14 cellular contexts compared by ENCODE assay signal in genomic region chr17:53749178-53749577, GRCh38.
DNase-seq lines count a peak whose midpoint lies in the region; ATAC-seq and TF ChIP-seq lines count a peak whose summit lies in the region.
"Had no signal": no experiment of that assay in that cellular context is flagged by ENCODE, and none has a peak within 500 bp of the region (broad histone marks: within the 10 kb centered on the region; RNA-seq: fewer than 3 reads in every experiment).

No MANE protein-coding gene starts in this region.

- DNase-seq in Ammon's horn (ENCODE audit: low spot score) (peak; percentile 50), body of pancreas (peak in 3 of 4 donors; percentile 8 to 28 (median 17)), kidney tubule cell (ENCODE audit: low spot score) (peak; percentile 68), sciatic nerve (ENCODE audit: low spot score) (no peak)
- no peak for DNase-seq in activated T-cell treated with anti-CD3 and anti-CD28 coated beads, Interleukin-2, amount 50 U/mL, for 4 hours
- DNase-seq: activated CD8-positive, alpha-beta memory T cell treated with anti-CD3 and anti-CD28 coated beads, Interleukin-2, amount 50 U/mL, for 48 hours; left lung; NCI-H187 treated with DMSO at 0.1 percent for 48 hours; stimulated activated CD4-positive, alpha-beta T cell treated with anti-CD3 and anti-CD28 coated beads, Interleukin-4, amount 100 ng/mL, for 1 hour; T-helper 9 cell had no signal

- H3K36me3 Mint-ChIP-seq in activated T-cell treated with anti-CD3 and anti-CD28 coated beads, Interleukin-2, amount 50 U/mL, for 4 hours (ENCODE audit: insufficient read depth): no peaks in the 10 kb centered on the region

- H3K4me1 ChIP-seq in HUES64 (ENCODE audit: insufficient read depth, low read length) (peaks cover 24% of the 10 kb centered on the region), body of pancreas (no peaks in the 10 kb centered on the region)
- H3K4me1 ChIP-seq: left lung had no signal

- H3K4me3 ChIP-seq in HUES64 (ENCODE audit: low read length) (no peak overlapping the region), body of pancreas (no peak overlapping the region)
- H3K4me3 ChIP-seq: left lung had no signal

- no peaks in the 10 kb centered on the region for H3K4me1 Mint-ChIP-seq in activated T-cell treated with anti-CD3 and anti-CD28 coated beads, Interleukin-2, amount 50 U/mL, for 4 hours (ENCODE audit: low read depth)

- 78% methylated on average over 1 of the region's 1 CpG for WGBS in HUES64
- 14 to 45% methylated on average over 1 of the region's 1 CpG for WGBS in body of pancreas, 2 donors

- no peak for TF ChIP-seq POLR2A in body of pancreas (IDR thresholded peaks at IDR 0.05)

- no peak for TF ChIP-seq CTCF in body of pancreas (IDR thresholded peaks at IDR 0.05)

- H3K9me3 Mint-ChIP-seq in activated T-cell treated with anti-CD3 and anti-CD28 coated beads, Interleukin-2, amount 50 U/mL, for 4 hours: peaks cover 5% of the 10 kb centered on the region

- no peak for ATAC-seq in body of pancreas
- ATAC-seq in sciatic nerve: no peak
- no peak for ATAC-seq in HG02885 (IDR thresholded peaks at IDR 0.05; ENCODE audit: poor library complexity, unreplicated experiment)
- no peak for ATAC-seq in HG03045 (IDR thresholded peaks at IDR 0.05; ENCODE audit: unreplicated experiment)
- ATAC-seq in activated T-cell treated with anti-CD3 and anti-CD28 coated beads, Interleukin-2, amount 50 U/mL, for 4 hours: no peak
- ATAC-seq: left lung had no signal

- H3K27me3 Mint-ChIP-seq in activated T-cell treated with anti-CD3 and anti-CD28 coated beads, Interleukin-2, amount 50 U/mL, for 4 hours (ENCODE audit: low read depth): no peaks in the 10 kb centered on the region

- H3K27me3 ChIP-seq in HUES64 (ENCODE audit: insufficient read depth, low read length) (no peaks in the 10 kb centered on the region), body of pancreas (no peaks in the 10 kb centered on the region)
- H3K27me3 ChIP-seq: left lung had no signal

- H3K36me3 ChIP-seq in HUES64 (ENCODE audit: insufficient read depth, low read length) (no peaks in the 10 kb centered on the region), body of pancreas (replicated peaks in 1 of 2; ENCODE audit: insufficient read depth in 1 of 2, low read depth in 2 of 2) (no peaks in the 10 kb centered on the region)
- H3K36me3 ChIP-seq: left lung had no signal

- 0 out of 2 replicates have a peak overlapping the region, but pooled peaks have one; percentile 10 for H3K9ac ChIP-seq in HUES64 (ENCODE audit: low read depth, low read length)

- intact Hi-C loops in body of pancreas (cut with DNase I) (no loop called here), sciatic nerve (cut with DNase I) (no loop called here)

- H3K4me3 Mint-ChIP-seq in activated T-cell treated with anti-CD3 and anti-CD28 coated beads, Interleukin-2, amount 50 U/mL, for 4 hours: no peak overlapping the region

- H3K9me3 ChIP-seq in HUES64 (ENCODE audit: insufficient read depth, low read depth, low read length): peaks cover 6% of the 10 kb centered on the region
- no peaks in the 10 kb centered on the region for H3K9me3 ChIP-seq in body of pancreas

- H3K27ac ChIP-seq in HUES64 (ENCODE audit: low read depth, low read length) (peak overlapping the region; percentile 28; the same call in 1 of the 2 replicates), body of pancreas (no peak overlapping the region)
- H3K27ac ChIP-seq: C4-2B, left lung had no signal

Comparison
In these comparisons a context has a peak if more than half of its experiments do, and no peak if none do; other contexts are left out.
1. DNase-seq: peak in Ammon's horn (single experiment), body of pancreas (3 of 4) and kidney tubule cell (single experiment); none in sciatic nerve (single experiment) and activated T-cell treated with anti-CD3 and anti-CD28 coated beads, Interleukin-2, amount 50 U/mL, for 4 hours (single experiment).